Comparison of ENCODE assay signal across 8 cellular contexts in the genomic region with DNA sequence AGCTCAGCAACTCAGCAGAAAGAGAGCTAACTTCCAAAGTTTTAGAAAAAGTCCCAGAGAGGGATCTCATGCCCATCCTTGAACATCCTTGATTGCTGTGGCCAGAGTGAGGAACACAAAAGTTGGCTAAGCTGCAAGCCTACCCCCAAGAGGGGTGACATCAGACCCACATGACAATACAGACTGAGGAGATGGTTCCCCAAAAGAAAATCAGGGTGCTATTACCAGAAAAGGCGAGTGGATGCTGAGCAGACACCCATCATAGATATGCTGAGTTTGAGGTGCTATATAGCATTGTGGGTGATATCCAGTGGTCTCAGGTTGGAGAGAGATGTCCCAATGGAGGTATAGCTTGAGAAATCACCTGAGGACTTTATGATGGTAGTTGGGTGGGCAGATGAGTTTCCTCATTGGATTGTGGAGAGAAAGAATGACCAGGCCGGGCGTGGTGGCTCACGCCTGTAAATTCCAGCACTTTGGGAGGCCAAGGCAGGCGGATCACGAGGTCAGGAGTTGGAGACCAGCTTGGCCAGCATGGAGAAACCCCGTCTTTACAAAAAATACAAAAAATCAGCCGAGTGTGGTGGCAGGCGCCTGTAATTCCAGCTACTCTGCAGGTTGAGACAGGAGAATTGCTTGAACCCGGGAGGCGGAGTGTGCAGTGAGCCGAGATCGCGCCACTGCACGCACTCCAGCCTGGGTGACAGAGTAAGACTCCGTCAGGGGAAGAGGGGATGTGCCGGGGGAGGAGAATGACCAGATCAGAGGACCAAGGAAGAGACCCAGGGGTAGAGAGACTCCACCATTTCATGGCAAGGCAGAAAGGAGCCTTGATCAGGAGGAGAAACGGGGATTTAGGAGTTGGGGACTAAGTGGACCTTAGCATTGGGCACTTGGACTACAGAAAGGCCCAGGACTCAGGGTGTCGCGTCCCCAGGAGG.
DNase-seq lines count a peak whose midpoint lies in the region.

No MANE protein-coding gene starts in this region.

- peaks cover 4% of the 10 kb centered on the region for H3K36me3 ChIP-seq in adipocyte (ENCODE audit: control insufficient read depth, insufficient read depth, low read length, severe bottlenecking)
- peaks cover 0 to 4% (median 2%) of the 10 kb centered on the region in 5 donors for H3K36me3 ChIP-seq in subcutaneous abdominal adipose tissue (ENCODE audit: control insufficient read depth in 5 of 5, insufficient read depth in 5 of 5, low read length in 5 of 5)

- H3K4me3 ChIP-seq in adipocyte (ENCODE audit: low read length) (peak overlapping the region; percentile 46), subcutaneous abdominal adipose tissue (ENCODE audit: low read depth in 1 of 5, low read length in 5 of 5) (peak overlapping the region; percentile 25 to 89 (median 79))

- peaks cover 28% of the 10 kb centered on the region for H3K4me1 ChIP-seq in adipocyte (ENCODE audit: control insufficient read depth, insufficient read depth, low read length)
- H3K4me1 ChIP-seq in subcutaneous abdominal adipose tissue (ENCODE audit: control insufficient read depth in 5 of 5, insufficient read depth in 5 of 5, low read length in 5 of 5): peaks cover 12 to 49% (median 31%) of the 10 kb centered on the region in 5 donors

- peaks cover 23% of the 10 kb centered on the region for H3K36me3 Mint-ChIP-seq in T-helper 2 cell treated with Interferon-gamma antibody and Interleukin-4, amounts not matched to agents 5 μg/mL and 100 μg/mL, for 36 hours (ENCODE audit: low read depth)

- H3K4me1 Mint-ChIP-seq in T-helper 2 cell treated with Interferon-gamma antibody and Interleukin-4, amounts not matched to agents 5 μg/mL and 100 μg/mL, for 36 hours (ENCODE audit: low read depth): peaks cover 36% of the 10 kb centered on the region

- no peaks in the 10 kb centered on the region for H3K9me3 Mint-ChIP-seq in T-helper 2 cell treated with Interferon-gamma antibody and Interleukin-4, amounts not matched to agents 5 μg/mL and 100 μg/mL, for 36 hours

- peak overlapping the region; percentile 100 for H3K4me3 Mint-ChIP-seq in T-helper 2 cell treated with Interferon-gamma antibody and Interleukin-4, amounts not matched to agents 5 μg/mL and 100 μg/mL, for 36 hours

- peak overlapping the region; percentile 87 for H3K27ac ChIP-seq in layer of hippocampus (ENCODE audit: low read depth, low read length)
- H3K27ac ChIP-seq in subcutaneous abdominal adipose tissue (ENCODE audit: low read depth, low read length): peak overlapping the region; percentile 85

- H3K9ac ChIP-seq in adipocyte (ENCODE audit: low read length) (peak overlapping the region; percentile 44), subcutaneous abdominal adipose tissue (ENCODE audit: low read length in 5 of 5) (peak overlapping the region in 2 of 5 donors; percentile 6 to 79)

- no peaks in the 10 kb centered on the region for H3K27me3 Mint-ChIP-seq in T-helper 2 cell treated with Interferon-gamma antibody and Interleukin-4, amounts not matched to agents 5 μg/mL and 100 μg/mL, for 36 hours (ENCODE audit: low read depth)

- H3K9me3 ChIP-seq in adipocyte (ENCODE audit: control insufficient read depth, low read length): no peaks in the 10 kb centered on the region
- no peaks in the 10 kb centered on the region for H3K9me3 ChIP-seq in subcutaneous abdominal adipose tissue (ENCODE audit: control insufficient read depth in 5 of 5, low read length in 5 of 5)

- H3K27me3 ChIP-seq in adipocyte (replicated peaks; ENCODE audit: control insufficient read depth, insufficient read depth, low read length) (no peaks in the 10 kb centered on the region), layer of hippocampus (ENCODE audit: control insufficient read depth, insufficient read depth, low read length) (no peaks in the 10 kb centered on the region), subcutaneous abdominal adipose tissue (ENCODE audit: control insufficient read depth in 5 of 5, insufficient read depth in 4 of 5, low read length in 5 of 5) (no peaks in the 10 kb centered on the region)

- H3K27ac Mint-ChIP-seq in T-helper 2 cell treated with Interferon-gamma antibody and Interleukin-4, amounts not matched to agents 5 μg/mL and 100 μg/mL, for 36 hours: peak overlapping the region; percentile 87

- no peak for DNase-seq in T-helper 2 cell treated with Interferon-gamma antibody and Interleukin-4, amounts not matched to agents 5 μg/mL and 100 μg/mL, for 36 hours (ENCODE audit: low spot score)
- DNase-seq in T-helper 2 cell: no peak
- peak; percentile 13 for DNase-seq in adipocyte (ENCODE audit: low read depth)
- no peak for DNase-seq in stimulated activated naive CD4-positive, alpha-beta T cell treated with Interleukin-2 at 50 U/mL for 16 hours (lab: John Stamatoyannopoulos, UW)
- no peak for DNase-seq in NCI-H82 (lab: John Stamatoyannopoulos, UW)
- DNase-seq in NCI-H526 (lab: John Stamatoyannopoulos, UW): no peak
